In genomic region chrX:120035522-120036309, GRCh38 we compare ENCODE assay signal across 11 cellular contexts. TPM values are rescaled to one million over a fixed set of nuclear protein-coding genes. Genes with fewer than 3 reads are reported as not detected.
DNase-seq lines count a peak whose midpoint lies in the region; ATAC-seq, FAIRE-seq and TF ChIP-seq lines count a peak whose summit lies in the region.
"Not testable (repeated sequence)": the region's sequence is repeated elsewhere in the genome, so short reads cannot be mapped to it uniquely, and the experiment has no call there.
"Had no signal": no experiment of that assay in that cellular context is flagged by ENCODE, and none has a peak within 500 bp of the region (broad histone marks: within the 10 kb centered on the region; RNA-seq: fewer than 3 reads in every experiment).

No MANE protein-coding gene starts in this region.

- not testable (repeated sequence) for H3K27ac ChIP-seq in GM12878 (ENCODE audit: control insufficient read depth, insufficient read depth)
- peak overlapping the region in 4 of 8 donors; percentile 13 to 61 (median 30) for H3K27ac ChIP-seq in spleen

- peak; percentile 84 for ATAC-seq in GM19025 (IDR thresholded peaks at IDR 0.05; ENCODE audit: low read depth, unreplicated experiment)
- peak; percentile 77 for ATAC-seq in GM21515 (IDR thresholded peaks at IDR 0.05; ENCODE audit: unreplicated experiment)
- peak; percentile 91 for ATAC-seq in HG02885 (IDR thresholded peaks at IDR 0.05; ENCODE audit: poor library complexity, unreplicated experiment)
- peak; percentile 64 for ATAC-seq in HG03457 (IDR thresholded peaks at IDR 0.05; ENCODE audit: unreplicated experiment)
- peak; percentile 91 for ATAC-seq in GM12878

- H3K9me3 ChIP-seq in GM12878 (replicated peaks; ENCODE audit: control insufficient read depth, insufficient read depth, low read length); spleen: not testable (repeated sequence)

- H3K4me2 ChIP-seq in GM12878 (ENCODE audit: control insufficient read depth, insufficient read depth), result peak overlapping the region; percentile 79

- H3K79me2 ChIP-seq in GM12878 (ENCODE audit: control insufficient read depth, insufficient read depth, low read length), result not testable (repeated sequence)

- H4K20me1 ChIP-seq in GM12878 (ENCODE audit: control insufficient read depth, insufficient read depth), result not testable (repeated sequence)

- RAD21 ChIA-PET in GM12878 (lab: Charles Lee; ENCODE audit: unreplicated experiment), result interaction anchor here (1.2 to 1.7 kb wide), 3 partner anchors 55 to 178 kb away, joined by 4 to 13 read pairs (median 5); no protein-coding TSS in a partner anchor

- TF ChIP-seq CTCF in GM12878 (IDR thresholded peaks at IDR 0.05 in 2 of 3, conservative IDR thresholded peaks at IDR 0.05 in 1 of 3; ENCODE audit: control insufficient read depth in 2 of 3, extremely low read depth in 1 of 3, insufficient read depth in 1 of 3, low read depth in 3 of 3, low read length in 3 of 3); spleen (IDR thresholded peaks at IDR 0.05 in 8 of 11, conservative IDR thresholded peaks at IDR 0.05 in 3 of 11): not testable (repeated sequence)

- FAIRE-seq in GM12891 (lab: Jason Lieb, UNC), result peak; percentile 51
- peak; percentile 92 for FAIRE-seq in GM12878 (lab: Jason Lieb, UNC)

- peak in 1 of 2 experiments; percentile 87; a peak in 3 of 4 replicates for TF ChIP-seq EP300 in GM12878 (IDR thresholded peaks at IDR 0.05; ENCODE audit: borderline replicate concordance in 1 of 2, control insufficient read depth in 1 of 2, low read depth in 2 of 2, low read length in 2 of 2)

- not testable (repeated sequence) for H3K27me3 ChIP-seq in GM12878 (replicated peaks in 1 of 2; ENCODE audit: control insufficient read depth in 2 of 2, insufficient read depth in 2 of 2, low read length in 1 of 2); spleen (replicated peaks in 1 of 7)

- CTCF ChIA-PET in GM12878 (lab: Yijun Ruan, JAX), result interaction anchor here (0.6 to 4.1 kb wide), 10 partner anchors 12 to 1303 kb away, joined by 3 to 22 read pairs (median 3); no protein-coding TSS in a partner anchor

- POLR2A ChIA-PET in GM12878 (lab: Charles Lee), result not testable (repeated sequence)

- not testable (repeated sequence) for TF ChIP-seq RAD21 in GM12878 (IDR thresholded peaks at IDR 0.05; ENCODE audit: insufficient read depth, low read depth, low read length)

- H3K4me1 ChIP-seq in GM12878 (ENCODE audit: control insufficient read depth, insufficient read depth, low read length) (peaks cover 12% of the 10 kb centered on the region; the same call in 1 of the 2 replicates), spleen (peaks cover 0 to 21% (median 0%) of the 10 kb centered on the region in 6 donors)

- peak overlapping the region; percentile 12; the same call in 1 of the 2 replicates for H2AFZ ChIP-seq in GM12878 (ENCODE audit: control insufficient read depth, low read depth, low read length)

- in situ Hi-C loops in GM12878 (cut with MboI), result loop anchor here (10.0 kb wide), 1 partner anchor 109 kb away; no protein-coding TSS in a partner anchor

- intact Hi-C loops in GM12878 (cut with micrococcal nuclease; ENCODE audit: unreplicated experiment), result loop anchor here (10.0 kb wide), 1 partner anchor 169 kb away; no protein-coding TSS in a partner anchor
- intact Hi-C loops in spleen (cut with DNase I; ENCODE audit: low total_unique reads), result not testable (repeated sequence)

- WGBS in GM12878 (ENCODE audit: insufficient coverage, insufficient replicate concordance, low lambda C conversion rate, missing lambda C conversion rate), result 13% methylated on average over 9 of the region's 9 CpGs
- WGBS in spleen, 5 donors, result 51 to 71% (median 61%) methylated on average over 9 of the region's 9 CpGs

- 0 out of 2 replicates have a peak overlapping the region, but pooled peaks have one; percentile 7 for H3K4me3 ChIP-seq in GM12878
- H3K4me3 ChIP-seq in spleen, result peak overlapping the region in 1 of 8 donors; percentile 45

- BruUV-seq in GM12878 (replicated peaks; lab: Mats Ljungman, UMichigan), result not testable (repeated sequence)

- TF ChIP-seq POLR2A in GM12891 (IDR thresholded peaks at IDR 0.05; ENCODE audit: low read depth, low read length); GM12878 (IDR thresholded peaks at IDR 0.05; ENCODE audit: low read depth, low read length); spleen (IDR thresholded peaks at IDR 0.05): not testable (repeated sequence)

- not testable (repeated sequence) for DNase-seq in GM12891 (ENCODE audit: insufficient read length, low spot score)
- DNase-seq in NOMO-1 (lab: John Stamatoyannopoulos, UW; ENCODE audit: unreplicated experiment in 2 of 2) (peak; percentile 85), GM12878 (ENCODE audit: low read depth, low spot score) (peak; percentile 35), spleen (peak; percentile 82)

- SMC1A ChIA-PET in GM12878 (lab: Charles Lee; ENCODE audit: uncharacterized antibody, unreplicated experiment), result interaction anchor here (0.9 to 1.6 kb wide), 8 partner anchors 8 to 520 kb away, joined by 3 to 5 read pairs (median 4); partner anchors contain the start of gene ZBTB33

- H3K36me3 ChIP-seq in GM12878 (ENCODE audit: control insufficient read depth in 2 of 2, insufficient read depth in 2 of 2, low read length in 1 of 2); spleen: not testable (repeated sequence)

- H3K9ac ChIP-seq in GM12878 (ENCODE audit: control insufficient read depth, insufficient read depth, low read length), result not testable (repeated sequence)

TF ChIP-seq in GM12891, 5 proteins besides CTCF, POLR2A, EP300 and RAD21:
- TF ChIP-seq SPI1 (IDR thresholded peaks at IDR 0.05; ENCODE audit: low read depth, low read length), result peak; percentile 93

TF ChIP-seq in GM12878, 131 proteins besides CTCF, POLR2A, EP300 and RAD21 (continues in another document):
- peak; percentile 96 for TF ChIP-seq SPI1 (IDR thresholded peaks at IDR 0.05; ENCODE audit: borderline replicate concordance, insufficient read depth, low read depth, low read length)
- TF ChIP-seq BMI1 (IDR thresholded peaks at IDR 0.05; ENCODE audit: borderline replicate concordance), result peak; percentile 78; the same call in 1 of the 2 replicates
- TF ChIP-seq BACH1 (IDR thresholded peaks at IDR 0.05; ENCODE audit: borderline replicate concordance), result peak; percentile 92; the same call in 1 of the 2 replicates
- TF ChIP-seq IRF4 (IDR thresholded peaks at IDR 0.05; ENCODE audit: low read depth, low read length), result peak; percentile 90
- peak; percentile 85 for TF ChIP-seq IKZF1 (conservative IDR thresholded peaks at IDR 0.05)
- peak; percentile 60 for TF ChIP-seq SMAD1 (IDR thresholded peaks at IDR 0.05; ENCODE audit: low read depth, partially characterized antibody)
- TF ChIP-seq EED (IDR thresholded peaks at IDR 0.05; ENCODE audit: low read depth), result peak; percentile 84
- TF ChIP-seq PAX5 (IDR thresholded peaks at IDR 0.05; ENCODE audit: borderline replicate concordance, low read depth, low read length), result peak; percentile 52; the same call in 1 of the 2 replicates
- TF ChIP-seq DPF2 (IDR thresholded peaks at IDR 0.05), result peak; percentile 98
- peak; percentile 55; the same call in 1 of the 2 replicates for TF ChIP-seq CREM (IDR thresholded peaks at IDR 0.05; ENCODE audit: low read depth)
- peak; percentile 56; the same call in 1 of the 2 replicates for TF ChIP-seq RUNX3 (IDR thresholded peaks at IDR 0.05; ENCODE audit: low read length)
- peak; percentile 55 for TF ChIP-seq MEF2B (IDR thresholded peaks at IDR 0.05; ENCODE audit: partially characterized antibody, poor library complexity, severe bottlenecking)
- peak; percentile 45; the same call in 1 of the 2 replicates for TF ChIP-seq MLLT1 (IDR thresholded peaks at IDR 0.05)
- peak; percentile 87 to 95 for TF ChIP-seq BHLHE40 (IDR thresholded peaks at IDR 0.05; ENCODE audit: borderline replicate concordance in 1 of 2, low read depth in 2 of 2, low read length in 1 of 2)

RNA-seq across cellular contexts. Expression of gene RHOXF2B, which starts 41.8 kb away (rescaled TPM):
- polyA plus RNA-seq in GM12891 (2012; ENCODE audit: low read depth, missing spikeins), result not detected
- not detected in 2 replicates for total RNA-seq in GM12878 (2013; cell fraction: nucleolus; rRNA removed)
- total RNA-seq in GM12878 (2014; rRNA removed), result not detected in 2 replicates
- not detected in 2 replicates for total RNA-seq in GM12878 (2014; rRNA removed; fragmentation: Illumina TruSeq; extraction: Trizol)
- total RNA-seq in GM12878 (2021), result 0.08 TPM in 1 of 2 replicates, not detected in the other
- not detected for polyA plus RNA-seq in GM12878 (2011; ENCODE audit: low read depth)
- not detected in 2 replicates for polyA plus RNA-seq in GM12878 (2011; rRNA removed)
- polyA plus RNA-seq in GM12878 (2011; cell fraction: cytosol; rRNA removed), result not detected in 2 replicates
- not detected in 2 replicates for polyA plus RNA-seq in GM12878 (2011; cell fraction: nucleus; rRNA removed)
- not detected in 2 replicates for polyA plus RNA-seq in GM12878 (2012)
- not detected in 2 replicates for polyA plus RNA-seq in GM12878 (2014; fragmentation: Illumina TruSeq; extraction: Trizol)
- not detected for polyA plus RNA-seq in GM12878 (2014; fragmentation: Nextera tagmentation; extraction: Ambion mirVana)
- polyA plus RNA-seq in GM12878 (2014; rRNA removed), result 0.03 TPM in 1 of 2 replicates, not detected in the other
- not detected for polyA plus RNA-seq in GM12878 (2016; fragmentation: Nextera tagmentation; extraction: Ambion mirVana)
- 0.15 TPM in 1 of 2 replicates, not detected in the other for polyA minus RNA-seq in GM12878 (2011; rRNA and poly(A)+ RNA removed)
- polyA minus RNA-seq in GM12878 (2011; cell fraction: cytosol; rRNA and poly(A)+ RNA removed), result not detected in 2 replicates
- polyA minus RNA-seq in GM12878 (2011; cell fraction: nucleus; rRNA and poly(A)+ RNA removed), result not detected in 2 replicates
- total RNA-seq in spleen, result not detected
- not detected for polyA plus RNA-seq in spleen
- total RNA-seq: left ventricle myocardium superior, renal cortical epithelial cell had no signal
- polyA plus RNA-seq: thymus had no signal
